Comparison of ENCODE assay signal across 14 cellular contexts in the genomic region with DNA sequence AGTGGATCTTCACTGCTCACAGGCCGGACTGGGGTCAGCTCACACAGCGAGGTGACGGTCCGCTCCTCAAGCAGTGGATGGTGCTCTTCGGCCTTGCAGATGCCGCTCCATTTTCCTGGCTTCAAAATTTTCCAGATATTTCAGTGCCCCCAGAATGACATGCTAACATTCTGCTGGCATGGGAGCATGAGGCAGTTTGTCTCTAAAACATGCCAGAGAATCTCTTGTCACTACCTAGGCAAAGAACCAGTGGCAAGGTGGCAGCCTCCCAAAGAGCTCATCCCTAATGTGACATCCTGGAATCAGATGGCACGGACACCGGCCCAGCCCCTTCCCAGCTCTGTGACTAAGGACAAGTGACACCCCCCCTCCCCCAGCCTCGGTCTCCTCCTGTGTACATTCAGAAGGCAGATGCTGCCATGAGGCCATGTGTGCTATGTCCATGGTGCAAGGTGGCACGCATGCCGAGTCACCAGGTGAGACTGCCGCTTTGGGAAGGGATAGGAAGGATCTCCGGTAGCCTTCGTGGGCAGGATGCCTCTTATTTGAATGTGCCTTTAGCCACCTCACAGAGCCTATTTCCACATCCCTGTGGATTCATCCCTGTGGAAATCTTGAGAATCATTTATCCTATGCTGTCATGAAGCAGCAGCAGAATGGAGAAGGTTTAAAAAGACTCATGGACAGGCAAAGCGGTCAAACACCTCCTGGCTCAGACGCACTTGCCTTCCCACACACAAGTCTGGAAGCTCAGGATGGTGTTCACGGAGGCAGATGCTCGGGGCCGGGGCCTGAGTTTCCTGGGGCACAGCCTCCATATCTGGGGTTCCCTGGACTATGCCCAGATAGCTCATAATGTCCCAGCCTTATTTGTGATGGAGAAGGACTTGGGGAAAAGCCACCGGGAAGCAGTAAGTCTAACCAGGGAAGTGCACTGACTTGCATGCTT. TPM values are rescaled to one million over a fixed set of nuclear protein-coding genes. Genes with fewer than 3 reads are reported as not detected.
A peak's percentile ranks its signal among the peaks of the same experiment; 100 is the strongest.
DNase-seq lines count a peak whose midpoint lies in the region; ATAC-seq and TF ChIP-seq lines count a peak whose summit lies in the region.
"Had no signal": no experiment of that assay in that cellular context is flagged by ENCODE, and none has a peak within 500 bp of the region (broad histone marks: within the 10 kb centered on the region; RNA-seq: fewer than 3 reads in every experiment).

No MANE protein-coding gene starts in this region.

- H3K27me3 Mint-ChIP-seq in CD14-positive monocyte (ENCODE audit: low read depth in 3 of 3) (peaks cover 0 to 2% (median 1%) of the 10 kb centered on the region in 3 donors), brain (peaks cover 18% of the 10 kb centered on the region)

- H3K4me3 ChIP-seq in right atrium auricular region (peak overlapping the region; percentile 83 to 89), sigmoid colon (peak overlapping the region in 3 of 4 donors; percentile 3 to 85 (median 85)), Karpas-422 (ENCODE audit: low read length) (no peak overlapping the region)

- H3K9me3 Mint-ChIP-seq in CD14-positive monocyte = peaks cover 0 to 2% (median 0%) of the 10 kb centered on the region in 7 donors
- H3K9me3 Mint-ChIP-seq in brain = peaks cover 0 to 12% (median 0%) of the 10 kb centered on the region in 5 experiments
- H3K9me3 Mint-ChIP-seq: activated B cell treated with CpG ODN at 0.5 μM for 24 hours; activated naive CD8-positive, alpha-beta T cell treated with anti-CD3 and anti-CD28 coated beads, Interleukin-2, amount 10 ng/mL, durations not matched to agents 7 days and 5 days had no signal

- no peaks in the 10 kb centered on the region for H3K27me3 ChIP-seq in right atrium auricular region
- H3K27me3 ChIP-seq in sigmoid colon = no peaks in the 10 kb centered on the region
- H3K27me3 ChIP-seq in Karpas-422 (ENCODE audit: low read length) = no peaks in the 10 kb centered on the region

- H3K4me2 ChIP-seq in Karpas-422 (ENCODE audit: low read depth, low read length, poor library complexity, severe bottlenecking) = no peak overlapping the region

- peak overlapping the region in 2 of 7 donors; percentile 50 to 66 for H3K27ac Mint-ChIP-seq in CD14-positive monocyte
- H3K27ac Mint-ChIP-seq in brain = peak overlapping the region in 4 of 5 experiments; percentile 9 to 70 (median 54)
- H3K27ac Mint-ChIP-seq: activated B cell treated with CpG ODN at 0.5 μM for 24 hours; activated naive CD8-positive, alpha-beta T cell treated with anti-CD3 and anti-CD28 coated beads, Interleukin-2, amount 10 ng/mL, durations not matched to agents 7 days and 5 days had no signal

- no peaks in the 10 kb centered on the region for H4K20me1 ChIP-seq in Karpas-422 (ENCODE audit: insufficient read depth, low read depth, low read length)

- no peaks in the 10 kb centered on the region for H3K9me2 ChIP-seq in Karpas-422 (replicated peaks; ENCODE audit: insufficient read depth, low read length)

- TF ChIP-seq EP300 in sigmoid colon (IDR thresholded peaks at IDR 0.05) = no peak

- ATAC-seq in activated CD4-positive, CD25-positive, alpha-beta regulatory T cell treated with anti-CD3 and anti-CD28 coated beads, Interleukin-2, amount 50 U/mL, for 24 hours = no peak
- ATAC-seq: upper lobe of right lung had no signal

- H3K4me1 ChIP-seq in right atrium auricular region (peaks cover 0 to 60% of the 10 kb centered on the region in 2 donors), sigmoid colon (peaks cover 0 to 83% (median 61%) of the 10 kb centered on the region in 4 donors), Karpas-422 (ENCODE audit: low read length) (peaks cover 2% of the 10 kb centered on the region; the same call in 1 of the 2 replicates)

- intact Hi-C loops in CD14-positive monocyte (cut with micrococcal nuclease) = loop anchor here in 1 of 2 donors (5.0 kb wide), 1 partner anchor 57 kb away; no protein-coding TSS in a partner anchor
- intact Hi-C loops in sigmoid colon (cut with DNase I) = loop anchor here (10.0 kb wide), 1 partner anchor 799 kb away; no protein-coding TSS in a partner anchor

- H3K79me2 ChIP-seq in Karpas-422 (ENCODE audit: low read length) = no peaks in the 10 kb centered on the region

- H3K9ac ChIP-seq in Karpas-422 (ENCODE audit: low read length) = no peak overlapping the region

- TF ChIP-seq CTCF in CD14-positive monocyte (IDR thresholded peaks at IDR 0.05) = no peak
- TF ChIP-seq CTCF in brain (conservative IDR thresholded peaks at IDR 0.05) = no peak
- TF ChIP-seq CTCF in right atrium auricular region (IDR thresholded peaks at IDR 0.05) = no peak
- no peak for TF ChIP-seq CTCF in sigmoid colon (IDR thresholded peaks at IDR 0.05)

- no peak for TF ChIP-seq POLR2A in sigmoid colon (IDR thresholded peaks at IDR 0.05)

- H2AFZ ChIP-seq in Karpas-422 (ENCODE audit: low read length) = no peak overlapping the region

- H3K9me3 ChIP-seq in right atrium auricular region (no peaks in the 10 kb centered on the region), sigmoid colon (no peaks in the 10 kb centered on the region), Karpas-422 (ENCODE audit: low read length) (no peaks in the 10 kb centered on the region)
- H3K9me3 ChIP-seq: upper lobe of right lung had no signal

- WGBS in sigmoid colon, 2 donors = 91 to 93% methylated on average over 20 of the region's 20 CpGs

- peak overlapping the region; percentile 96 to 97 for H3K4me3 Mint-ChIP-seq in CD14-positive monocyte
- H3K4me3 Mint-ChIP-seq in brain = peak overlapping the region; percentile 90 to 97 (median 92)
- H3K4me3 Mint-ChIP-seq: activated B cell treated with CpG ODN at 0.5 μM for 24 hours; activated naive CD8-positive, alpha-beta T cell treated with anti-CD3 and anti-CD28 coated beads, Interleukin-2, amount 10 ng/mL, durations not matched to agents 7 days and 5 days had no signal

- peaks cover 18% of the 10 kb centered on the region for H3K36me3 ChIP-seq in right atrium auricular region
- no peaks in the 10 kb centered on the region for H3K36me3 ChIP-seq in sigmoid colon
- no peaks in the 10 kb centered on the region for H3K36me3 ChIP-seq in Karpas-422 (ENCODE audit: insufficient read depth, low read length)
- H3K36me3 ChIP-seq: upper lobe of right lung had no signal

- H3K4me1 Mint-ChIP-seq in CD14-positive monocyte (peaks cover 79% of the 10 kb centered on the region), brain (peaks cover 84% of the 10 kb centered on the region)

- H3K36me3 Mint-ChIP-seq in CD14-positive monocyte (peaks cover 58 to 64% of the 10 kb centered on the region in 2 donors), brain (no peaks in the 10 kb centered on the region)
- H3K36me3 Mint-ChIP-seq: activated naive CD8-positive, alpha-beta T cell treated with anti-CD3 and anti-CD28 coated beads, Interleukin-2, amount 10 ng/mL, durations not matched to agents 7 days and 5 days had no signal

- no peak overlapping the region for H3K27ac ChIP-seq in right atrium auricular region
- peak overlapping the region in 3 of 4 donors; percentile 25 to 98 (median 44) for H3K27ac ChIP-seq in sigmoid colon
- H3K27ac ChIP-seq in caudate nucleus (ENCODE audit: low read depth, low read length) = no peak overlapping the region
- no peak overlapping the region for H3K27ac ChIP-seq in Karpas-422 (ENCODE audit: low read length)
- H3K27ac ChIP-seq: upper lobe of right lung had no signal

- DNase-seq in CD14-positive monocyte (ENCODE audit: low spot score) = no peak
- peak; percentile 57 for DNase-seq in right atrium auricular region (ENCODE audit: low spot score)
- DNase-seq in sigmoid colon = no peak
- DNase-seq in caudate nucleus (lab: John Stamatoyannopoulos, UW) = no peak
- no peak for DNase-seq in Karpas-422
- no peak for DNase-seq in T-helper 1 cell
- DNase-seq: activated B cell treated with CpG ODN at 0.5 μM for 24 hours; activated naive CD8-positive, alpha-beta T cell treated with anti-CD3 and anti-CD28 coated beads, Interleukin-2, amount 10 ng/mL, durations not matched to agents 7 days and 5 days; DMS79; NCI-H1105 treated with DMSO at 0.1 percent for 48 hours; stimulated activated CD4-positive, alpha-beta T cell treated with anti-CD3 and anti-CD28 coated beads, Interleukin-15, amount 100 ng/mL, for 24 hours; upper lobe of right lung had no signal

RNA-seq across cellular contexts. Expression of a gene that starts 2.9 kb away (rescaled TPM):
- polyA plus RNA-seq in CD14-positive monocyte (10 to 100 TPM; 28.2 to 30.6 TPM), brain (ENCODE audit: insufficient read depth, low read depth, low replicate concordance) (7.4 TPM), sigmoid colon (1 to 10 TPM in 2 of 3 donors, under 1 TPM in 1; 0.23 to 7.8 (median 2.4) TPM)
- total RNA-seq in right atrium auricular region (10 to 100 TPM; 26.8 to 34.7 TPM), sigmoid colon (10 to 100 TPM; 10.4 to 33.0 (median 16.8) TPM)
- not detected in 2 replicates for total RNA-seq in Karpas-422 (2014; rRNA removed; shearing (Covaris generic); ENCODE audit: low replicate concordance)
- total RNA-seq: activated B cell treated with CpG ODN at 0.5 μM for 24 hours had no signal

Comparison
In these comparisons a context has a peak if more than half of its experiments do, and no peak if none do; other contexts are left out.
1. H3K27ac ChIP-seq: peak in sigmoid colon (3 of 4); none in right atrium auricular region (0 of 2), caudate nucleus (single experiment) and Karpas-422 (single experiment).
2. RNA of a gene that starts 2.9 kb away (total RNA-seq): 26.8 to 34.7 TPM in right atrium auricular region and 10.4 to 33.0 TPM in sigmoid colon; not detected in Karpas-422; every median in the first group is over 10 times any median in the second.